15 cellular contexts compared by ENCODE assay signal in the genomic region with DNA sequence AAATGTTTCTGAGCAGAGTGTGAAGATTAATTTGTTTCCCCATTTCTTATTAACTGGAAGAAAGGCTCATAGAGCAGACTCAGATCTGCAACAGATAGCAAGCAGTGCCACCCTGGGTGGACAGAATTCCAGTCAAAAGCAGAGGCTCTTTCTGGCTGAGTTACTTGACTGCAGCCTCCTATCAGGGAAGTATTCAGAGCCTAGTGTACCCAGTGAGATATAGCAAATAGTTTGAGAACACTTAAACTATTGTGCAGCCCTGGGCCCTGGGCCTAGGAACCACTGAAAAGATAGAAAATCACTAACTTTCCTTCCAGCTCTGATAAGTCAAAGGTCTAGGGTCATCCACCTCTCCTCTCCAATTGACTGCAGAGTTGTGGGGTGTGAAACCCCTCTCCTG. TPM values are rescaled to one million over a fixed set of nuclear protein-coding genes. Genes with fewer than 3 reads are reported as not detected.
DNase-seq lines count a peak whose midpoint lies in the region; ATAC-seq and TF ChIP-seq lines count a peak whose summit lies in the region.
"Had no signal": no experiment of that assay in that cellular context is flagged by ENCODE, and none has a peak within 500 bp of the region (broad histone marks: within the 10 kb centered on the region; RNA-seq: fewer than 3 reads in every experiment).

No MANE protein-coding gene starts in this region.

- ATAC-seq in T-helper 17 cell (no peak), sciatic nerve (peak; percentile 52), HG02610 (IDR thresholded peaks at IDR 0.05; ENCODE audit: unreplicated experiment) (no peak)
- ATAC-seq: GM12878, HCT116 had no signal

- H3K4me1 Mint-ChIP-seq in activated T-cell treated with anti-CD3 and anti-CD28 coated beads, Interleukin-2, amount 50 U/mL, for 24 hours (ENCODE audit: low read depth) = peaks cover 9% of the 10 kb centered on the region
- H3K4me1 Mint-ChIP-seq in T-helper 17 cell (peaks cover 31% of the 10 kb centered on the region), MCF 10A (ENCODE audit: insufficient read depth, unreplicated experiment) (peaks cover 15% of the 10 kb centered on the region)

- no peaks in the 10 kb centered on the region for H3K27me3 Mint-ChIP-seq in activated T-cell treated with anti-CD3 and anti-CD28 coated beads, Interleukin-2, amount 50 U/mL, for 24 hours
- H3K27me3 Mint-ChIP-seq in T-helper 17 cell (peaks cover 20% of the 10 kb centered on the region), MCF 10A (ENCODE audit: insufficient read depth, unreplicated experiment) (no peaks in the 10 kb centered on the region)

- H3K4me3 Mint-ChIP-seq in activated T-cell treated with anti-CD3 and anti-CD28 coated beads, Interleukin-2, amount 50 U/mL, for 24 hours = no peak overlapping the region
- no peak overlapping the region for H3K4me3 Mint-ChIP-seq in T-helper 17 cell
- H3K4me3 Mint-ChIP-seq in MCF 10A (ENCODE audit: unreplicated experiment) = no peak overlapping the region
- H3K4me3 Mint-ChIP-seq: CD8-positive, alpha-beta memory T cell had no signal

- POLR2A ChIA-PET in MCF 10A (lab: Yijun Ruan, JAX) = interaction anchor here (0.9 kb wide), 1 partner anchor 22 kb away, joined by 3 read pairs; no protein-coding TSS in a partner anchor

- H3K9me3 Mint-ChIP-seq in activated T-cell treated with anti-CD3 and anti-CD28 coated beads, Interleukin-2, amount 50 U/mL, for 24 hours = no peaks in the 10 kb centered on the region
- no peaks in the 10 kb centered on the region for H3K9me3 Mint-ChIP-seq in MCF 10A (ENCODE audit: unreplicated experiment)
- H3K9me3 Mint-ChIP-seq: CD8-positive, alpha-beta memory T cell had no signal

- no peak for TF ChIP-seq CTCF in MCF 10A (IDR thresholded peaks at IDR 0.05; ENCODE audit: unreplicated experiment)

- H3K4me3 ChIP-seq in H7 (ENCODE audit: insufficient read depth, low read depth, low read length) = no peak overlapping the region
- H3K4me3 ChIP-seq: GM12878 had no signal

- CTCF ChIA-PET in MCF 10A (lab: Yijun Ruan, JAX) = interaction anchor here (0.5 kb wide), 1 partner anchor 1939 kb away, joined by 3 read pairs; no protein-coding TSS in a partner anchor

- no peaks in the 10 kb centered on the region for H3K9me3 ChIP-seq in T-helper 17 cell (ENCODE audit: control insufficient read depth, low read length, poor library complexity, severe bottlenecking)

- DNase-seq in activated T-cell treated with anti-CD3 and anti-CD28 coated beads, Interleukin-2, amount 50 U/mL, for 24 hours = peak; percentile 5
- no peak for DNase-seq in activated T-cell treated with anti-CD3 and anti-CD28 coated beads, Interleukin-2, amount 50 U/mL, for 48 hours
- DNase-seq in T-helper 17 cell = no peak
- peak; percentile 13 for DNase-seq in foreskin melanocyte
- no peak for DNase-seq in sciatic nerve (ENCODE audit: low spot score)
- no peak for DNase-seq in H7
- DNase-seq in MCF 10A (ENCODE audit: unreplicated experiment) = no peak
- DNase-seq: CD8-positive, alpha-beta memory T cell; DMS79 had no signal

- intact Hi-C loops in sciatic nerve (cut with DNase I) = no loop called here
- intact Hi-C loops in MCF 10A (cut with micrococcal nuclease) = no loop called here

- no TSS peak for BruUV-seq in MCF 10A (replicated peaks; lab: Mats Ljungman, UMichigan)

- H3K36me3 Mint-ChIP-seq in activated T-cell treated with anti-CD3 and anti-CD28 coated beads, Interleukin-2, amount 50 U/mL, for 24 hours (ENCODE audit: low read depth) = no peaks in the 10 kb centered on the region
- H3K36me3 Mint-ChIP-seq in T-helper 17 cell (ENCODE audit: low read depth) (peaks cover 3% of the 10 kb centered on the region), MCF 10A (ENCODE audit: insufficient read depth, unreplicated experiment) (no peaks in the 10 kb centered on the region)
- H3K36me3 Mint-ChIP-seq: CD8-positive, alpha-beta memory T cell had no signal

- H3K27me3 ChIP-seq in H7 (ENCODE audit: control insufficient read depth, insufficient read depth, low read length) = no peaks in the 10 kb centered on the region; the same call in 1 of the 2 replicates

- no peak overlapping the region for H3K27ac Mint-ChIP-seq in activated T-cell treated with anti-CD3 and anti-CD28 coated beads, Interleukin-2, amount 50 U/mL, for 24 hours
- H3K27ac Mint-ChIP-seq in T-helper 17 cell (peak overlapping the region; percentile 29), MCF 10A (ENCODE audit: low read depth, unreplicated experiment) (no peak overlapping the region)

- no peaks in the 10 kb centered on the region for H3K36me3 ChIP-seq in H7 (replicated peaks; ENCODE audit: control insufficient read depth, insufficient read depth, low read length)

RNA-seq across cellular contexts. Expression of a gene that starts 11.2 kb away (rescaled TPM):
- total RNA-seq in T-helper 17 cell (not detected), sciatic nerve (not detected), MCF 10A (2022) (not detected in 2 replicates)
- total RNA-seq in H7 (2014; rRNA removed; shearing (Covaris generic)) = not detected in 2 replicates
- total RNA-seq: A673; CD8-positive, alpha-beta memory T cell; G401; GM12878; H4 had no signal

RNA-seq across cellular contexts. Expression of a gene that starts 22.4 kb away (rescaled TPM):
- not detected for total RNA-seq in T-helper 17 cell
- total RNA-seq in sciatic nerve = 0.71 TPM
- 1.7 and 2.9 TPM in 2 replicates for total RNA-seq in H7 (2014; rRNA removed; shearing (Covaris generic))
- total RNA-seq in MCF 10A (2022) = not detected in 2 replicates
- total RNA-seq: A673; CD8-positive, alpha-beta memory T cell; G401; GM12878; H4 had no signal

RNA-seq across cellular contexts. Expression of a gene that starts 33.4 kb away (rescaled TPM):
- total RNA-seq in T-helper 17 cell = not detected
- 0.27 TPM for total RNA-seq in sciatic nerve
- not detected in 2 replicates for total RNA-seq in H7 (2014; rRNA removed; shearing (Covaris generic))
- total RNA-seq in MCF 10A (2022) = not detected in 2 replicates
- total RNA-seq: A673; CD8-positive, alpha-beta memory T cell; GM12878 had no signal

RNA-seq across cellular contexts. Expression of a gene that starts 35.6 kb away (rescaled TPM):
- total RNA-seq in T-helper 17 cell (under 1 TPM; 0.05 to 0.68 TPM), sciatic nerve (107 TPM), MCF 10A (2022) (not detected in 2 replicates)
- not detected in 2 replicates for total RNA-seq in H7 (2014; rRNA removed; shearing (Covaris generic))
- total RNA-seq: A673, G401, GM12878 had no signal

Comparison
In these comparisons a context has a peak if more than half of its experiments do, and no peak if none do; other contexts are left out.
1. DNase-seq: peak in activated T-cell treated with anti-CD3 and anti-CD28 coated beads, Interleukin-2, amount 50 U/mL, for 24 hours (single experiment) and foreskin melanocyte (single experiment); none in activated T-cell treated with anti-CD3 and anti-CD28 coated beads, Interleukin-2, amount 50 U/mL, for 48 hours (0 of 2), T-helper 17 cell (0 of 3), sciatic nerve (single experiment), H7 (single experiment) and MCF 10A (single experiment).